ENCODE assay signal across 9 cellular contexts in genomic region chr9:106859957-106860715, GRCh38. TPM values are rescaled to one million over a fixed set of nuclear protein-coding genes. Genes with fewer than 3 reads are reported as not detected.
A peak's percentile ranks its signal among the peaks of the same experiment; 100 is the strongest.
DNase-seq lines count a peak whose midpoint lies in the region; ATAC-seq, FAIRE-seq and TF ChIP-seq lines count a peak whose summit lies in the region.
"Had no signal": no experiment of that assay in that cellular context is flagged by ENCODE, and none has a peak within 500 bp of the region (broad histone marks: within the 10 kb centered on the region; RNA-seq: fewer than 3 reads in every experiment).

No MANE protein-coding gene starts in this region.

- TF ChIP-seq CTCF in mammary epithelial cell (conservative IDR thresholded peaks at IDR 0.05 in 1 of 2, IDR thresholded peaks at IDR 0.05 in 1 of 2; ENCODE audit: extremely low read depth in 1 of 2, insufficient read depth in 1 of 2, low read depth in 1 of 2, low read length in 2 of 2), result no peak
- TF ChIP-seq CTCF in lower leg skin (IDR thresholded peaks at IDR 0.05), result no peak

- H3K36me3 ChIP-seq in mammary epithelial cell (ENCODE audit: insufficient read depth, low read length), result no peaks in the 10 kb centered on the region

- no peaks in the 10 kb centered on the region for H4K20me1 ChIP-seq in mammary epithelial cell (ENCODE audit: insufficient read depth, low read length)

- WGBS in mammary epithelial cell (ENCODE audit: low coverage, missing lambda C conversion rate), result 5% methylated on average over 34 of the region's 43 CpGs
- WGBS in lower leg skin, 2 donors, result 2 to 4% methylated on average over 39 to 43 of the region's 43 CpGs

- H3K4me3 Mint-ChIP-seq in activated T-cell treated with anti-CD3 and anti-CD28 coated beads, Interleukin-2, amount 50 U/mL, for 4 hours, result peak overlapping the region; percentile 3

- H3K27me3 Mint-ChIP-seq in activated T-cell treated with anti-CD3 and anti-CD28 coated beads, Interleukin-2, amount 50 U/mL, for 4 hours (ENCODE audit: low read depth), result peaks cover 62% of the 10 kb centered on the region

- no peaks in the 10 kb centered on the region for H3K27me3 ChIP-seq in mammary epithelial cell (ENCODE audit: insufficient read depth, low read length)

- DNase-seq in activated T-cell treated with anti-CD3 and anti-CD28 coated beads, Interleukin-2, amount 50 U/mL, for 4 hours, result no peak
- DNase-seq in activated T-cell treated with anti-CD3 and anti-CD28 coated beads for 4 hours (no peak), mammary epithelial cell (peak; percentile 79), lower leg skin (ENCODE audit: low spot score in 2 of 2) (peak; percentile 54 to 91), ureter (ENCODE audit: low spot score) (peak; percentile 53), COLO668 (lab: John Stamatoyannopoulos, UW; ENCODE audit: unreplicated experiment) (no peak), DMS114 treated with DMSO at 0.1 percent for 48 hours (lab: John Stamatoyannopoulos, UW; ENCODE audit: unreplicated experiment) (no peak), GM12891 (ENCODE audit: insufficient read length, low spot score) (no peak)
- DNase-seq: DND-41 had no signal

- no peak for FAIRE-seq in GM12891 (lab: Jason Lieb, UNC)

- intact Hi-C loops in mammary epithelial cell (cut with micrococcal nuclease), result loop anchor here (2.0 to 5.0 kb wide), 6 partner anchors 27 to 1018 kb away; no protein-coding TSS in a partner anchor
- intact Hi-C loops in lower leg skin (cut with DNase I; ENCODE audit: low total_unique reads), result no loop called here

- H3K9ac ChIP-seq in mammary epithelial cell (ENCODE audit: insufficient read depth, low read length), result peak overlapping the region; percentile 89

- no peak for ATAC-seq in activated T-cell treated with anti-CD3 and anti-CD28 coated beads, Interleukin-2, amount 50 U/mL, for 4 hours

- BruUV-seq in mammary epithelial cell (replicated peaks; lab: Mats Ljungman, UMichigan), result TSS peak; percentile 17

- in situ Hi-C loops in mammary epithelial cell (cut with MboI; ENCODE audit: low sequenced_read_pairs in 2 of 2), result loop anchor here in 1 of 2 donors (10.0 to 25.0 kb wide), 2 partner anchors 95 to 423 kb away; no protein-coding TSS in a partner anchor

- H2AFZ ChIP-seq in mammary epithelial cell (ENCODE audit: low read depth, low read length), result peak overlapping the region; percentile 92

- CTCF ChIA-PET in mammary epithelial cell (lab: Charles Lee; ENCODE audit: low non-redundant PET), result no interaction called here

- peak overlapping the region; percentile 84 for H3K27ac ChIP-seq in mammary epithelial cell (ENCODE audit: insufficient read depth, low read depth, low read length)

- H3K4me3 ChIP-seq in mammary epithelial cell (replicated peaks in 1 of 3; ENCODE audit: insufficient read depth in 1 of 3, low read depth in 2 of 3, low read length in 3 of 3) (peak overlapping the region; percentile 86 to 99 (median 91)), lower leg skin (ENCODE audit: low read depth, poor library complexity, severe bottlenecking) (peak overlapping the region; percentile 78)

- no peaks in the 10 kb centered on the region for H3K9me3 ChIP-seq in mammary epithelial cell (replicated peaks; ENCODE audit: insufficient read depth, low read length)

- dilution Hi-C loops in mammary epithelial cell (cut with HindIII; ENCODE audit: low sequenced_read_pairs), result no loop called here

- H3K4me2 ChIP-seq in mammary epithelial cell (ENCODE audit: insufficient read depth, low read depth, low read length), result peak overlapping the region; percentile 85

- TF ChIP-seq POLR2A in lower leg skin (IDR thresholded peaks at IDR 0.05) (no peak), GM12891 (IDR thresholded peaks at IDR 0.05; ENCODE audit: low read depth, low read length) (no peak)

- peaks cover 38% of the 10 kb centered on the region for H3K79me2 ChIP-seq in mammary epithelial cell (ENCODE audit: insufficient read depth, low read length)

- no peaks in the 10 kb centered on the region for H3K9me3 Mint-ChIP-seq in activated T-cell treated with anti-CD3 and anti-CD28 coated beads, Interleukin-2, amount 50 U/mL, for 4 hours

- H3K4me1 ChIP-seq in mammary epithelial cell (ENCODE audit: insufficient read depth, low read length), result peaks cover 3% of the 10 kb centered on the region

- H3K36me3 Mint-ChIP-seq in activated T-cell treated with anti-CD3 and anti-CD28 coated beads, Interleukin-2, amount 50 U/mL, for 4 hours (ENCODE audit: insufficient read depth), result no peaks in the 10 kb centered on the region

- peaks cover 12% of the 10 kb centered on the region for H3K4me1 Mint-ChIP-seq in activated T-cell treated with anti-CD3 and anti-CD28 coated beads, Interleukin-2, amount 50 U/mL, for 4 hours (ENCODE audit: low read depth)

TF ChIP-seq in GM12891, 5 proteins besides CTCF, POLR2A, EP300 and RAD21:
- TF ChIP-seq TAF1 (IDR thresholded peaks at IDR 0.05; ENCODE audit: low read depth, low read length), result no peak

RNA-seq across cellular contexts. Expression of gene ZNF462, which starts 2.8 kb away (rescaled TPM):
- total RNA-seq in activated T-cell treated with anti-CD3 and anti-CD28 coated beads, Interleukin-2, amount 50 U/mL, for 4 hours, result under 1 TPM; 0.19 to 0.34 (median 0.25) TPM
- total RNA-seq in mammary epithelial cell (10 to 100 TPM; 28.0 to 43.9 TPM), lower leg skin (10 to 100 TPM; 13.3 to 19.9 (median 16.2) TPM), ureter (74.8 TPM)
- polyA plus RNA-seq in mammary epithelial cell, result 9.1 TPM
- 178 TPM for polyA minus RNA-seq in mammary epithelial cell
- polyA plus RNA-seq in GM12891 (2012; ENCODE audit: low read depth, missing spikeins), result 0.24 TPM

Comparison
In these comparisons a context has a peak if more than half of its experiments do, and no peak if none do; other contexts are left out.
1. DNase-seq: peak in mammary epithelial cell (single experiment), lower leg skin (2 of 2) and ureter (single experiment); none in activated T-cell treated with anti-CD3 and anti-CD28 coated beads, Interleukin-2, amount 50 U/mL, for 4 hours (single experiment), activated T-cell treated with anti-CD3 and anti-CD28 coated beads for 4 hours (single experiment), COLO668 (single experiment), DMS114 treated with DMSO at 0.1 percent for 48 hours (single experiment) and GM12891 (single experiment).
2. RNA of gene ZNF462, which starts 2.8 kb away (total RNA-seq): 74.8 TPM in ureter (single experiment), 28.0 to 43.9 TPM in mammary epithelial cell and 13.3 to 19.9 TPM in lower leg skin; 0.19 to 0.34 TPM in activated T-cell treated with anti-CD3 and anti-CD28 coated beads, Interleukin-2, amount 50 U/mL, for 4 hours; every median in the first group is over 10 times any median in the second.